In genomic region chr5:139601429-139601828, GRCh38 we compare ENCODE assay signal across 1 cellular context.
TF ChIP-seq lines count a peak whose summit lies in the region.

No MANE protein-coding gene starts in this region.

TF ChIP-seq in IMR-90, 13 proteins besides CTCF, POLR2A, EP300 and RAD21:
- TF ChIP-seq RCOR1 (IDR thresholded peaks at IDR 0.05; ENCODE audit: insufficient replicate concordance, low read length) = no peak
- TF ChIP-seq SMC3 (IDR thresholded peaks at IDR 0.05; ENCODE audit: low read depth, low read length) = no peak
- TF ChIP-seq USF2 (IDR thresholded peaks at IDR 0.05; ENCODE audit: low read depth, low read length) = no peak
- no peak for TF ChIP-seq ELK1 (IDR thresholded peaks at IDR 0.05; ENCODE audit: borderline replicate concordance, low read depth, low read length)
- TF ChIP-seq CHD1 (IDR thresholded peaks at IDR 0.05; ENCODE audit: low read depth, low read length) = no peak
- no peak for TF ChIP-seq MAZ (IDR thresholded peaks at IDR 0.05; ENCODE audit: borderline replicate concordance, low read depth, low read length)
- TF ChIP-seq MAFK (IDR thresholded peaks at IDR 0.05; ENCODE audit: low read depth, low read length) = no peak
- TF ChIP-seq MXI1 (IDR thresholded peaks at IDR 0.05; ENCODE audit: borderline replicate concordance, low read depth, low read length) = no peak
- TF ChIP-seq FOS (IDR thresholded peaks at IDR 0.05; ENCODE audit: low read depth, low read length) = no peak
TF ChIP-seq in IMR-90: peak in this region for 0.
